16 cellular contexts compared by ENCODE assay signal in the genomic region with DNA sequence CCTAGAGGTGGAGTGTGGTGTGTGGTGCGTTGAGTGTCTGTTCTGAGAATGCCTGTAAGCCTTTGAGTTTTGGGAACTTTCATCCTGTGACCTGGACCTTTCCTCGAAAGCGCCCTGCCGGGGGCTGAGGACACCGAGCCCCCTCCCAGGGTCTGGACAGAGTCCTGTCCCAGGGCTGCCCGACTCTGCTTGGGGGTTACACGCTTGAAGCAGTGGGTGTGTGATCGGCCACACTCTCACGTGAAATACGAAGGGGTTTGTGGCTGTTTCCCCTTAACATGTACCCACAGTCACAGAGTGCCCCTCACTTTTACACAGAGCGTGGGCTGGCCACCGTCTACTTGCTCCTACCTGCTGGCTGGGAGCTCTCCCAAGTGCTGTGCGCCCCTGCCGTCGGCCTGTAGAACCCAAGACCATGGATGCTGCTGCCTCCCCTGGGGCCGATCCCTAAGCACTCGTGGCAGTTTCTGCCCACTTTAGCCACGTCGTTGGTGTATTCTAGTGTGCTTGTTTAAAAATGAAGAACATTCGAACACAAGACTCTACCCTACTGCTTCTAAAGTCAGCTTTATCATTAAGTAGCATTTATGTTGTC. TPM values are rescaled to one million over a fixed set of nuclear protein-coding genes. Genes with fewer than 3 reads are reported as not detected.
"Had no signal": no experiment of that assay in that cellular context is flagged by ENCODE, and none has a peak within 500 bp of the region (broad histone marks: within the 10 kb centered on the region; RNA-seq: fewer than 3 reads in every experiment).

No MANE protein-coding gene starts in this region.

- ATAC-seq: left lung, sciatic nerve, T-helper 17 cell had no signal

- H3K4me3 Mint-ChIP-seq: activated B cell treated with CpG ODN at 0.5 μM for 24 hours; activated CD4-positive, alpha-beta T cell treated with anti-CD3 and anti-CD28 coated beads, Interleukin-2, amount 10 ng/mL, durations not matched to agents 24 days and 14 days; activated naive CD8-positive, alpha-beta T cell treated with anti-CD3 and anti-CD28 coated beads, Interleukin-2, amount 10 ng/mL, durations not matched to agents 7 days and 5 days; stimulated activated naive CD8-positive, alpha-beta T cell treated with anti-CD3 and anti-CD28 coated beads, Interleukin-15, Interleukin-2, amounts not matched to agents 100 ng/mL and 50 ng/mL, for 24 hours; T-helper 17 cell had no signal

- H3K9me3 ChIP-seq: esophagus muscularis mucosa, left lung, testis had no signal

- H3K27ac ChIP-seq: esophagus muscularis mucosa, left lung, parathyroid adenoma, testis had no signal

- H3K4me1 Mint-ChIP-seq: activated B cell treated with CpG ODN at 0.5 μM for 24 hours; activated naive CD8-positive, alpha-beta T cell treated with anti-CD3 and anti-CD28 coated beads, Interleukin-2, amount 10 ng/mL, durations not matched to agents 7 days and 5 days had no signal

- H2AFZ ChIP-seq: parathyroid adenoma had no signal

- H3K4me3 ChIP-seq: esophagus muscularis mucosa, left lung, testis had no signal

- H3K27me3 ChIP-seq: esophagus muscularis mucosa, left lung, testis had no signal

- H3K9ac ChIP-seq: parathyroid adenoma had no signal

- DNase-seq: activated B cell treated with CpG ODN at 0.5 μM for 24 hours; activated CD4-positive, alpha-beta T cell treated with anti-CD3 and anti-CD28 coated beads, Interleukin-2, amount 10 ng/mL, durations not matched to agents 24 days and 14 days; activated effector memory CD4-positive, alpha-beta T cell treated with anti-CD3 and anti-CD28 coated beads, Interleukin-2, amount 50 U/mL, for 16 hours; activated naive CD8-positive, alpha-beta T cell treated with anti-CD3 and anti-CD28 coated beads, Interleukin-2, amount 10 ng/mL, durations not matched to agents 7 days and 5 days; anterior cingulate cortex; foreskin fibroblast; left lung; mesendoderm; stimulated activated CD4-positive, alpha-beta T cell treated with anti-CD3 and anti-CD28 coated beads, Interleukin-2, amount 100 ng/mL, for 48 hours; T-helper 17 cell; testis had no signal

- H3K9me3 Mint-ChIP-seq: activated B cell treated with CpG ODN at 0.5 μM for 24 hours; stimulated activated naive CD8-positive, alpha-beta T cell treated with anti-CD3 and anti-CD28 coated beads, Interleukin-15, Interleukin-2, amounts not matched to agents 100 ng/mL and 50 ng/mL, for 24 hours had no signal

- H3K27me3 Mint-ChIP-seq: activated B cell treated with CpG ODN at 0.5 μM for 24 hours; activated CD4-positive, alpha-beta T cell treated with anti-CD3 and anti-CD28 coated beads, Interleukin-2, amount 10 ng/mL, durations not matched to agents 24 days and 14 days; activated naive CD8-positive, alpha-beta T cell treated with anti-CD3 and anti-CD28 coated beads, Interleukin-2, amount 10 ng/mL, durations not matched to agents 7 days and 5 days; stimulated activated naive CD8-positive, alpha-beta T cell treated with anti-CD3 and anti-CD28 coated beads, Interleukin-15, Interleukin-2, amounts not matched to agents 100 ng/mL and 50 ng/mL, for 24 hours; T-helper 17 cell had no signal

- H3K27ac Mint-ChIP-seq: activated B cell treated with CpG ODN at 0.5 μM for 24 hours; activated CD4-positive, alpha-beta T cell treated with anti-CD3 and anti-CD28 coated beads, Interleukin-2, amount 10 ng/mL, durations not matched to agents 24 days and 14 days; activated naive CD8-positive, alpha-beta T cell treated with anti-CD3 and anti-CD28 coated beads, Interleukin-2, amount 10 ng/mL, durations not matched to agents 7 days and 5 days; stimulated activated naive CD8-positive, alpha-beta T cell treated with anti-CD3 and anti-CD28 coated beads, Interleukin-15, Interleukin-2, amounts not matched to agents 100 ng/mL and 50 ng/mL, for 24 hours; T-helper 17 cell had no signal

RNA-seq across cellular contexts. Expression of gene ZNF750, which starts 6.8 kb away (rescaled TPM):
- total RNA-seq: activated B cell treated with CpG ODN at 0.5 μM for 24 hours; activated CD4-positive, alpha-beta T cell treated with anti-CD3 and anti-CD28 coated beads, Interleukin-2, amount 10 ng/mL, durations not matched to agents 24 days and 14 days; activated naive CD8-positive, alpha-beta T cell treated with anti-CD3 and anti-CD28 coated beads, Interleukin-2, amount 10 ng/mL, durations not matched to agents 7 days and 5 days; cerebellum; esophagus muscularis mucosa; sciatic nerve; T-helper 17 cell had no signal
